In genomic region chr14:76958020-76958965, GRCh38 we compare ENCODE assay signal across 10 cellular contexts.
DNase-seq lines count a peak whose midpoint lies in the region; ATAC-seq and TF ChIP-seq lines count a peak whose summit lies in the region.
"Had no signal": no experiment of that assay in that cellular context is flagged by ENCODE, and none has a peak within 500 bp of the region (broad histone marks: within the 10 kb centered on the region; RNA-seq: fewer than 3 reads in every experiment).

No MANE protein-coding gene starts in this region.

- peak overlapping the region; percentile 98 for H3K27ac ChIP-seq in HUES48 (ENCODE audit: low read depth, low read length)

- H3K36me3 Mint-ChIP-seq in MCF 10A (ENCODE audit: insufficient read depth, unreplicated experiment): no peaks in the 10 kb centered on the region
- no peaks in the 10 kb centered on the region for H3K36me3 Mint-ChIP-seq in natural killer cell treated with Interleukin-12 subunit alpha and Interleukin-12 subunit beta and Interleukin-15 and Interleukin-18, amount 100 ng/mL, for 72 hours
- no peaks in the 10 kb centered on the region for H3K36me3 Mint-ChIP-seq in endothelial cell (ENCODE audit: low read depth, unreplicated experiment)

- H3K9ac ChIP-seq in HUES48 (ENCODE audit: low read depth, low read length): no peak overlapping the region

- intact Hi-C loops in MCF 10A (cut with micrococcal nuclease): no loop called here

- no peaks in the 10 kb centered on the region for H3K36me3 ChIP-seq in HUES48 (ENCODE audit: control insufficient read depth, insufficient read depth, low read length)

- no peaks in the 10 kb centered on the region for H3K27me3 ChIP-seq in HUES48 (ENCODE audit: control insufficient read depth, insufficient read depth, low read length)

- no peak overlapping the region for H3K4me3 Mint-ChIP-seq in MCF 10A (ENCODE audit: unreplicated experiment)
- H3K4me3 Mint-ChIP-seq in natural killer cell treated with Interleukin-12 subunit alpha and Interleukin-12 subunit beta and Interleukin-15 and Interleukin-18, amount 100 ng/mL, for 72 hours: peak overlapping the region; percentile 48
- no peak overlapping the region for H3K4me3 Mint-ChIP-seq in endothelial cell (ENCODE audit: unreplicated experiment)

- H3K27ac Mint-ChIP-seq in MCF 10A (ENCODE audit: low read depth, unreplicated experiment) (peak overlapping the region; percentile 92), endothelial cell (ENCODE audit: unreplicated experiment) (no peak overlapping the region)
- H3K27ac Mint-ChIP-seq in natural killer cell treated with Interleukin-12 subunit alpha and Interleukin-12 subunit beta and Interleukin-15 and Interleukin-18, amount 100 ng/mL, for 72 hours: peak overlapping the region; percentile 84 to 88

- H3K9me3 ChIP-seq in HUES48 (ENCODE audit: control insufficient read depth, insufficient read depth, low read length): no peaks in the 10 kb centered on the region

- H3K9me3 Mint-ChIP-seq in MCF 10A (ENCODE audit: unreplicated experiment) (no peaks in the 10 kb centered on the region), endothelial cell (ENCODE audit: unreplicated experiment) (no peaks in the 10 kb centered on the region)
- H3K9me3 Mint-ChIP-seq in natural killer cell treated with Interleukin-12 subunit alpha and Interleukin-12 subunit beta and Interleukin-15 and Interleukin-18, amount 100 ng/mL, for 72 hours: no peaks in the 10 kb centered on the region

- H3K4me3 ChIP-seq in HUES48 (ENCODE audit: low read depth, low read length): no peak overlapping the region

- H3K27me3 Mint-ChIP-seq in MCF 10A (ENCODE audit: insufficient read depth, unreplicated experiment) (no peaks in the 10 kb centered on the region), endothelial cell (ENCODE audit: unreplicated experiment) (peaks cover 20% of the 10 kb centered on the region)
- peaks cover 0 to 2% of the 10 kb centered on the region in 2 donors for H3K27me3 Mint-ChIP-seq in natural killer cell treated with Interleukin-12 subunit alpha and Interleukin-12 subunit beta and Interleukin-15 and Interleukin-18, amount 100 ng/mL, for 72 hours

- DNase-seq in CD1c-positive myeloid dendritic cell (ENCODE audit: extremely low spot score) (peak; percentile 21), MCF 10A (ENCODE audit: unreplicated experiment) (no peak), endothelial cell (ENCODE audit: low spot score) (no peak), omental fat pad (ENCODE audit: low spot score) (no peak), HuH-7 (ENCODE audit: low spot score) (no peak), GM20000 (ENCODE audit: low spot score) (no peak)
- DNase-seq in natural killer cell treated with Interleukin-12 subunit alpha and Interleukin-12 subunit beta and Interleukin-15 and Interleukin-18, amount 100 ng/mL, for 72 hours (ENCODE audit: low spot score): no peak
- DNase-seq: glutamatergic neuron; stimulated activated CD4-positive, alpha-beta T cell treated with anti-CD3 and anti-CD28 coated beads, Interleukin-2, amount 100 ng/mL, for 48 hours had no signal

- TSS peak; percentile 70 for BruUV-seq in MCF 10A (replicated peaks; lab: Mats Ljungman, UMichigan)

- no peak for ATAC-seq in natural killer cell treated with Interleukin-12 subunit alpha and Interleukin-12 subunit beta and Interleukin-15 and Interleukin-18, amount 100 ng/mL, for 72 hours
- ATAC-seq in omental fat pad (ENCODE audit: low FRiP score): no peak

- TF ChIP-seq CTCF in MCF 10A (IDR thresholded peaks at IDR 0.05; ENCODE audit: unreplicated experiment) (no peak), endothelial cell (IDR thresholded peaks at IDR 0.05; ENCODE audit: unreplicated experiment) (no peak), omental fat pad (IDR thresholded peaks at IDR 0.05) (no peak), GM20000 (IDR thresholded peaks at IDR 0.05; ENCODE audit: extremely low read depth, missing control alignments) (no peak)

- CTCF ChIA-PET in MCF 10A (lab: Yijun Ruan, JAX): interaction anchor here (0.5 to 7.0 kb wide), 9 partner anchors 13 to 101 kb away, joined by 3 to 40 read pairs (median 4); no protein-coding TSS in a partner anchor

- H3K4me1 Mint-ChIP-seq in MCF 10A (ENCODE audit: insufficient read depth, unreplicated experiment) (peaks cover 64% of the 10 kb centered on the region), endothelial cell (ENCODE audit: unreplicated experiment) (peaks cover 40% of the 10 kb centered on the region)
- peaks cover 77 to 80% of the 10 kb centered on the region in 2 donors for H3K4me1 Mint-ChIP-seq in natural killer cell treated with Interleukin-12 subunit alpha and Interleukin-12 subunit beta and Interleukin-15 and Interleukin-18, amount 100 ng/mL, for 72 hours (ENCODE audit: low read depth in 2 of 2)

- peaks cover 72% of the 10 kb centered on the region for H3K4me1 ChIP-seq in HUES48 (ENCODE audit: control insufficient read depth, insufficient read depth, low read length)

- POLR2A ChIA-PET in MCF 10A (lab: Yijun Ruan, JAX): interaction anchor here (0.5 to 11.7 kb wide), 18 partner anchors 9 to 141 kb away, joined by 3 to 325 read pairs (median 4); partner anchors contain the start of genes CIPC and IRF2BPL
